Comparison of ENCODE assay signal across 18 cellular contexts in genomic region chr13:113089693-113090414, GRCh38. TPM values are rescaled to one million over a fixed set of nuclear protein-coding genes. Genes with fewer than 3 reads are reported as not detected.
"Had no signal": no experiment of that assay in that cellular context is flagged by ENCODE, and none has a peak within 500 bp of the region (broad histone marks: within the 10 kb centered on the region; RNA-seq: fewer than 3 reads in every experiment).

No MANE protein-coding gene starts in this region.

- H3K27me3 Mint-ChIP-seq: activated CD8-positive, alpha-beta memory T cell treated with anti-CD3 and anti-CD28 coated beads, Interleukin-2, amount 10 ng/mL, durations not matched to agents 7 days and 5 days; activated naive CD4-positive, alpha-beta T cell treated with anti-CD3 and anti-CD28 coated beads, Interleukin-2, amount 10 ng/mL, durations not matched to agents 7 days and 5 days; activated T-cell treated with anti-CD3 and anti-CD28 coated beads, Interleukin-2, amount 50 U/mL, for 24 hours; stimulated activated naive B cell treated with anti-CD40 and anti-IgM and Interleukin-4, amounts not matched to agents 10 μg/mL and 1 μg/mL and 100 μg/mL, for 72 hours had no signal

- H3K27me3 ChIP-seq: dorsolateral prefrontal cortex, gastrocnemius medialis, neural progenitor cell, ovary, thyroid gland had no signal

- H2AFZ ChIP-seq: neural progenitor cell had no signal

- H3K9me3 Mint-ChIP-seq: activated naive CD4-positive, alpha-beta T cell treated with anti-CD3 and anti-CD28 coated beads, Interleukin-2, amount 10 ng/mL, durations not matched to agents 7 days and 5 days; activated T-cell treated with anti-CD3 and anti-CD28 coated beads, Interleukin-2, amount 50 U/mL, for 24 hours; neural progenitor cell; stimulated activated naive B cell treated with anti-CD40 and anti-IgM and Interleukin-4, amounts not matched to agents 10 μg/mL and 1 μg/mL and 100 μg/mL, for 72 hours had no signal

- H3K4me2 ChIP-seq: neural progenitor cell had no signal

- H3K4me3 Mint-ChIP-seq: activated CD8-positive, alpha-beta memory T cell treated with anti-CD3 and anti-CD28 coated beads, Interleukin-2, amount 10 ng/mL, durations not matched to agents 7 days and 5 days; activated naive CD4-positive, alpha-beta T cell treated with anti-CD3 and anti-CD28 coated beads, Interleukin-2, amount 10 ng/mL, durations not matched to agents 7 days and 5 days; activated T-cell treated with anti-CD3 and anti-CD28 coated beads, Interleukin-2, amount 50 U/mL, for 24 hours; neural progenitor cell; stimulated activated naive B cell treated with anti-CD40 and anti-IgM and Interleukin-4, amounts not matched to agents 10 μg/mL and 1 μg/mL and 100 μg/mL, for 72 hours had no signal

- H3K27ac ChIP-seq: gastrocnemius medialis, neural progenitor cell, ovary, thyroid gland had no signal

- H3K9ac ChIP-seq: neural progenitor cell had no signal

- H3K4me3 ChIP-seq: dorsolateral prefrontal cortex, gastrocnemius medialis, lung, neural progenitor cell, ovary, thyroid gland had no signal

- H3K27ac Mint-ChIP-seq: activated CD8-positive, alpha-beta memory T cell treated with anti-CD3 and anti-CD28 coated beads, Interleukin-2, amount 10 ng/mL, durations not matched to agents 7 days and 5 days; activated naive CD4-positive, alpha-beta T cell treated with anti-CD3 and anti-CD28 coated beads, Interleukin-2, amount 10 ng/mL, durations not matched to agents 7 days and 5 days; activated T-cell treated with anti-CD3 and anti-CD28 coated beads, Interleukin-2, amount 50 U/mL, for 24 hours; neural progenitor cell; stimulated activated naive B cell treated with anti-CD40 and anti-IgM and Interleukin-4, amounts not matched to agents 10 μg/mL and 1 μg/mL and 100 μg/mL, for 72 hours had no signal

- H3K9me3 ChIP-seq: gastrocnemius medialis, ovary, thyroid gland had no signal

- DNase-seq: activated CD4-positive, CD25-positive, alpha-beta regulatory T cell treated with anti-CD3 and anti-CD28 coated beads, Interleukin-2, amount 50 U/mL, for 72 hours; activated CD8-positive, alpha-beta memory T cell treated with anti-CD3 and anti-CD28 coated beads, Interleukin-2, amount 10 ng/mL, durations not matched to agents 7 days and 5 days; activated naive CD4-positive, alpha-beta T cell treated with anti-CD3 and anti-CD28 coated beads, Interleukin-2, amount 10 ng/mL, durations not matched to agents 7 days and 5 days; activated T-cell treated with anti-CD3 and anti-CD28 coated beads, Interleukin-2, amount 50 U/mL, for 24 hours; erythroblast; gastrocnemius medialis; midbrain; stimulated activated CD4-positive, alpha-beta T cell treated with anti-CD3 and anti-CD28 coated beads, Interleukin-15, amount 100 ng/mL, for 24 hours; stimulated activated CD4-positive, alpha-beta T cell treated with anti-CD3 and anti-CD28 coated beads, Interleukin-4, amount 100 ng/mL, for 1 hour; stimulated activated naive B cell treated with anti-CD40 and anti-IgM and Interleukin-4, amounts not matched to agents 10 μg/mL and 1 μg/mL and 100 μg/mL, for 72 hours; thyroid gland had no signal

- H3K36me3 Mint-ChIP-seq: activated CD8-positive, alpha-beta memory T cell treated with anti-CD3 and anti-CD28 coated beads, Interleukin-2, amount 10 ng/mL, durations not matched to agents 7 days and 5 days; activated naive CD4-positive, alpha-beta T cell treated with anti-CD3 and anti-CD28 coated beads, Interleukin-2, amount 10 ng/mL, durations not matched to agents 7 days and 5 days had no signal

- H3K4me1 ChIP-seq: gastrocnemius medialis, neural progenitor cell, thyroid gland had no signal

- H3K4me1 Mint-ChIP-seq: activated CD8-positive, alpha-beta memory T cell treated with anti-CD3 and anti-CD28 coated beads, Interleukin-2, amount 10 ng/mL, durations not matched to agents 7 days and 5 days; activated naive CD4-positive, alpha-beta T cell treated with anti-CD3 and anti-CD28 coated beads, Interleukin-2, amount 10 ng/mL, durations not matched to agents 7 days and 5 days; stimulated activated naive B cell treated with anti-CD40 and anti-IgM and Interleukin-4, amounts not matched to agents 10 μg/mL and 1 μg/mL and 100 μg/mL, for 72 hours had no signal

- ATAC-seq: activated CD8-positive, alpha-beta memory T cell treated with anti-CD3 and anti-CD28 coated beads, Interleukin-2, amount 10 ng/mL, durations not matched to agents 7 days and 5 days; gastrocnemius medialis; stimulated activated naive B cell treated with anti-CD40 and anti-IgM and Interleukin-4, amounts not matched to agents 10 μg/mL and 1 μg/mL and 100 μg/mL, for 72 hours had no signal

- H3K36me3 ChIP-seq: gastrocnemius medialis, neural progenitor cell, ovary had no signal

- FAIRE-seq: astrocyte, bronchial epithelial cell, urothelium cell line had no signal

RNA-seq across cellular contexts. Expression of gene F7, which starts 15.7 kb away (rescaled TPM):
- total RNA-seq: activated CD8-positive, alpha-beta memory T cell treated with anti-CD3 and anti-CD28 coated beads, Interleukin-2, amount 10 ng/mL, durations not matched to agents 7 days and 5 days; astrocyte; bronchial epithelial cell; thyroid gland had no signal

RNA-seq across cellular contexts. Expression of gene F10, which starts 32.7 kb away (rescaled TPM):
- total RNA-seq: activated CD8-positive, alpha-beta memory T cell treated with anti-CD3 and anti-CD28 coated beads, Interleukin-2, amount 10 ng/mL, durations not matched to agents 7 days and 5 days had no signal
